ENCODE assay signal across 31 cellular contexts in the genomic region with DNA sequence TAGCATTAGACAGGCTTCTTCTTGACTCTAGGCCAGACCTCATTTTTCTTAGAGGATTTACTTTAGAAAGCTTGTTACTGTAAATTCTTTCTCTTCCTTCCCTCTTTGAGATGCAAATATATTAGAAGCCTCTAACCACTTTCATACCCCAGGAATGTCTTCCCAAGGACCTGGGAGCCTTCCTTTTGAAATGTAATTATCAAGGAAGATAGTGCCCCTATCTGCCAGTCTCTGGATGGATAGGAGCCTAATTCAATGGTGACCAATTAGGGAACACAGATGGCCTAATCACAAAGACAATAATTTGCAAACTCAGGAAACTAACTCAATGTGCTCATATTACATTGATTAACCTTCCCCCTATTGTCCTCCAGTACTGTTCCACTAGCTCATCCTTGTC.
"Had no signal": no experiment of that assay in that cellular context is flagged by ENCODE, and none has a peak within 500 bp of the region (broad histone marks: within the 10 kb centered on the region; RNA-seq: fewer than 3 reads in every experiment).

No MANE protein-coding gene starts in this region.

- H3K27ac ChIP-seq: cardiac muscle cell, colonic mucosa, dorsolateral prefrontal cortex, gastrocnemius medialis, left lung, lower lobe of right lung, neutrophil, right lobe of liver, testis, transverse colon, VCaP had no signal

- H3K27me3 ChIP-seq: cardiac muscle cell, colonic mucosa, gastrocnemius medialis, left lung, neutrophil, right lobe of liver, testis, transverse colon had no signal

- H3K4me1 ChIP-seq: colonic mucosa, gastrocnemius medialis, left lung, lower lobe of right lung, right lobe of liver, testis, transverse colon had no signal

- H3K36me3 ChIP-seq: cardiac muscle cell, colonic mucosa, gastrocnemius medialis, left lung, lower lobe of right lung, neutrophil, right lobe of liver, transverse colon had no signal

- ATAC-seq: activated CD4-positive, CD25-positive, alpha-beta regulatory T cell treated with anti-CD3 and anti-CD28 coated beads, Interleukin-2, amount 50 U/mL, for 24 hours; activated naive CD8-positive, alpha-beta T cell treated with anti-CD3 and anti-CD28 coated beads, Interleukin-2, amount 50 U/mL, for 24 hours; gastrocnemius medialis; left lung; lower lobe of right lung; mucosa of descending colon; natural killer cell treated with Interleukin-12 subunit alpha and Interleukin-12 subunit beta and Interleukin-15 and Interleukin-18, amount 100 ng/mL, for 72 hours; stimulated activated naive CD8-positive, alpha-beta T cell treated with anti-CD3 and anti-CD28 coated beads, Interleukin-15, Interleukin-2, amounts not matched to agents 100 U/mL and 50 U/mL, for 24 hours had no signal

- H3K4me3 ChIP-seq: cardiac muscle cell, colonic mucosa, dorsolateral prefrontal cortex, gastrocnemius medialis, left lung, lower lobe of right lung, mucosa of descending colon, right lobe of liver, testis, transverse colon had no signal

- DNase-seq: activated CD4-positive, alpha-beta memory T cell treated with anti-CD3 and anti-CD28 coated beads for 36 hours; activated CD4-positive, alpha-beta T cell treated with anti-CD3 and anti-CD28 coated beads for 48 hours; activated CD8-positive, alpha-beta memory T cell treated with anti-CD3 and anti-CD28 coated beads, Interleukin-2, amount 50 U/mL, for 4 hours; activated effector memory CD4-positive, alpha-beta T cell treated with anti-CD3 and anti-CD28 coated beads, Interleukin-2, amount 50 U/mL, for 16 hours; activated naive CD8-positive, alpha-beta T cell treated with anti-CD3 and anti-CD28 coated beads, Interleukin-2, amount 50 U/mL, for 24 hours; activated T-cell treated with anti-CD3 and anti-CD28 coated beads, Interleukin-2, amount 50 U/mL, for 1 hour; cerebellar nuclear complex; colonic mucosa; dorsolateral prefrontal cortex; effector memory CD4-positive, alpha-beta T cell; erythroblast; gastrocnemius medialis; glutamatergic neuron; left lung; lower lobe of right lung; mesenchymal stem cell; mucosa of descending colon; right lobe of liver; stimulated activated CD4-positive, alpha-beta T cell treated with anti-CD3 and anti-CD28 coated beads, Interleukin-4, amount 100 ng/mL, for 1 hour; stimulated activated naive CD8-positive, alpha-beta T cell treated with anti-CD3 and anti-CD28 coated beads, Interleukin-15, Interleukin-2, amounts not matched to agents 100 U/mL and 50 U/mL, for 24 hours; testis; transverse colon had no signal

- H3K9me3 ChIP-seq: colonic mucosa, gastrocnemius medialis, left lung, lower lobe of right lung, mucosa of descending colon, neutrophil, right lobe of liver, testis, transverse colon had no signal

- H3K9me3 Mint-ChIP-seq: activated naive CD4-positive, alpha-beta T cell treated with anti-CD3 and anti-CD28 coated beads, Interleukin-2, amount 50 U/mL, for 24 hours; activated T-helper 1 cell treated with anti-CD3 and anti-CD28 coated beads, Interleukin-12 subunit alpha, Interleukin-12 subunit beta, Interleukin-2, Interleukin-4 antibody, amounts not matched to agents 30 ng/mL and 10 ng/mL and 1 ng/mL, durations not matched to agents 14 hours and 24 hours and 36 hours; brain had no signal

- H3K27me3 Mint-ChIP-seq: activated CD4-positive, alpha-beta memory T cell treated with anti-CD3 and anti-CD28 coated beads for 36 hours; activated naive CD4-positive, alpha-beta T cell treated with anti-CD3 and anti-CD28 coated beads, Interleukin-2, amount 50 U/mL, for 24 hours; activated naive CD8-positive, alpha-beta T cell treated with anti-CD3 and anti-CD28 coated beads, Interleukin-2, amount 50 U/mL, for 24 hours; brain; natural killer cell treated with Interleukin-12 subunit alpha and Interleukin-12 subunit beta and Interleukin-15 and Interleukin-18, amount 100 ng/mL, for 72 hours; progenitor cell of endocrine pancreas had no signal

- H3K27ac Mint-ChIP-seq: activated CD4-positive, alpha-beta memory T cell treated with anti-CD3 and anti-CD28 coated beads for 36 hours; activated naive CD4-positive, alpha-beta T cell treated with anti-CD3 and anti-CD28 coated beads, Interleukin-2, amount 50 U/mL, for 24 hours; activated naive CD8-positive, alpha-beta T cell treated with anti-CD3 and anti-CD28 coated beads, Interleukin-2, amount 50 U/mL, for 24 hours; activated T-helper 1 cell treated with anti-CD3 and anti-CD28 coated beads, Interleukin-12 subunit alpha, Interleukin-12 subunit beta, Interleukin-2, Interleukin-4 antibody, amounts not matched to agents 30 ng/mL and 10 ng/mL and 1 ng/mL, durations not matched to agents 14 hours and 24 hours and 36 hours; brain; natural killer cell treated with Interleukin-12 subunit alpha and Interleukin-12 subunit beta and Interleukin-15 and Interleukin-18, amount 100 ng/mL, for 72 hours; progenitor cell of endocrine pancreas had no signal

- H3K36me3 Mint-ChIP-seq: activated CD4-positive, alpha-beta memory T cell treated with anti-CD3 and anti-CD28 coated beads for 36 hours; activated naive CD4-positive, alpha-beta T cell treated with anti-CD3 and anti-CD28 coated beads, Interleukin-2, amount 50 U/mL, for 24 hours; brain; natural killer cell treated with Interleukin-12 subunit alpha and Interleukin-12 subunit beta and Interleukin-15 and Interleukin-18, amount 100 ng/mL, for 72 hours had no signal

- H3K4me3 Mint-ChIP-seq: activated CD4-positive, alpha-beta memory T cell treated with anti-CD3 and anti-CD28 coated beads for 36 hours; activated naive CD4-positive, alpha-beta T cell treated with anti-CD3 and anti-CD28 coated beads, Interleukin-2, amount 50 U/mL, for 24 hours; activated naive CD8-positive, alpha-beta T cell treated with anti-CD3 and anti-CD28 coated beads, Interleukin-2, amount 50 U/mL, for 24 hours; activated T-helper 1 cell treated with anti-CD3 and anti-CD28 coated beads, Interleukin-12 subunit alpha, Interleukin-12 subunit beta, Interleukin-2, Interleukin-4 antibody, amounts not matched to agents 30 ng/mL and 10 ng/mL and 1 ng/mL, durations not matched to agents 14 hours and 24 hours and 36 hours; brain; natural killer cell treated with Interleukin-12 subunit alpha and Interleukin-12 subunit beta and Interleukin-15 and Interleukin-18, amount 100 ng/mL, for 72 hours had no signal

- H3K4me1 Mint-ChIP-seq: activated naive CD4-positive, alpha-beta T cell treated with anti-CD3 and anti-CD28 coated beads, Interleukin-2, amount 50 U/mL, for 24 hours; activated naive CD8-positive, alpha-beta T cell treated with anti-CD3 and anti-CD28 coated beads, Interleukin-2, amount 50 U/mL, for 24 hours; brain had no signal
